ENCODE assay signal across 15 cellular contexts in genomic region chr6:130269969-130270635, GRCh38.
A peak's percentile ranks its signal among the peaks of the same experiment; 100 is the strongest.
DNase-seq lines count a peak whose midpoint lies in the region; ATAC-seq and TF ChIP-seq lines count a peak whose summit lies in the region.
"Had no signal": no experiment of that assay in that cellular context is flagged by ENCODE, and none has a peak within 500 bp of the region (broad histone marks: within the 10 kb centered on the region; RNA-seq: fewer than 3 reads in every experiment).

No MANE protein-coding gene starts in this region.

- in situ Hi-C loops in GM13976 (cut with MboI; ENCODE audit: low sequenced_read_pairs, unreplicated experiment), result no loop called here

- ATAC-seq in GM19397 (IDR thresholded peaks at IDR 0.05; ENCODE audit: unreplicated experiment) (peak; percentile 96), HG02840 (IDR thresholded peaks at IDR 0.05; ENCODE audit: low FRiP score, unreplicated experiment) (peak; percentile 94), HG03442 (IDR thresholded peaks at IDR 0.05; ENCODE audit: unreplicated experiment) (peak; percentile 91)
- ATAC-seq: activated T-cell treated with anti-CD3 and anti-CD28 coated beads, Interleukin-2, amount 50 U/mL, for 4 hours; HCT116 had no signal

- TF ChIP-seq CTCF in GM13976 (IDR thresholded peaks at IDR 0.05; ENCODE audit: borderline replicate concordance, control extremely low read depth, extremely low read depth, insufficient read depth, missing control alignments), result no peak

- DNase-seq in GM13976 (ENCODE audit: low spot score) (peak; percentile 20), germinal center (ENCODE audit: low spot score) (no peak), LoVo (ENCODE audit: low spot score) (no peak)
- DNase-seq in stimulated activated CD4-positive, alpha-beta T cell treated with anti-CD3 and anti-CD28 coated beads, Interleukin-1b, Interleukin-23, amount 100 ng/mL, for 48 hours, result no peak
- no peak for DNase-seq in stimulated activated CD4-positive, alpha-beta T cell treated with anti-CD3 and anti-CD28 coated beads, Interleukin-4, amount 100 ng/mL, for 24 hours
- DNase-seq: activated T-cell treated with anti-CD3 and anti-CD28 coated beads, Interleukin-2, amount 50 U/mL, for 4 hours; amygdala; NCI-H1694 treated with DMSO at 0.1 percent for 48 hours; OCI-M1; stimulated activated CD4-positive, alpha-beta T cell treated with anti-CD3 and anti-CD28 coated beads, Interleukin-2, amount 100 ng/mL, for 24 hours; stimulated activated naive CD4-positive, alpha-beta T cell treated with Interleukin-2 at 50 U/mL for 16 hours had no signal
